In genomic region chr7:124171068-124171467, GRCh38 we compare ENCODE assay signal across 7 cellular contexts.
DNase-seq lines count a peak whose midpoint lies in the region; ATAC-seq and TF ChIP-seq lines count a peak whose summit lies in the region.

No MANE protein-coding gene starts in this region.

- H3K4me1 Mint-ChIP-seq in neural progenitor cell = no peaks in the 10 kb centered on the region

- H3K27ac ChIP-seq in caudate nucleus (ENCODE audit: low read depth, low read length) (no peak overlapping the region), neural progenitor cell (no peak overlapping the region)

- no peaks in the 10 kb centered on the region for H3K36me3 Mint-ChIP-seq in neural progenitor cell

- H3K27me3 ChIP-seq in neural progenitor cell = no peaks in the 10 kb centered on the region

- H3K27me3 Mint-ChIP-seq in neural progenitor cell (ENCODE audit: insufficient read depth, low read depth) = peaks cover 3% of the 10 kb centered on the region

- H3K9ac ChIP-seq in neural progenitor cell = no peak overlapping the region

- no peaks in the 10 kb centered on the region for H4K20me1 ChIP-seq in neural progenitor cell (ENCODE audit: low read depth)

- no peak overlapping the region for H3K4me2 ChIP-seq in neural progenitor cell

- peaks cover 3% of the 10 kb centered on the region for H3K9me3 Mint-ChIP-seq in neural progenitor cell

- H3K4me1 ChIP-seq in neural progenitor cell = no peaks in the 10 kb centered on the region

- no peaks in the 10 kb centered on the region for H3K36me3 ChIP-seq in neural progenitor cell

- POLR2A ChIA-PET in GM10248 (lab: Yijun Ruan, JAX) = no interaction called here

- ATAC-seq in GM21529 (IDR thresholded peaks at IDR 0.05; ENCODE audit: unreplicated experiment) = no peak

- H3K4me3 Mint-ChIP-seq in neural progenitor cell = no peak overlapping the region

- no peaks in the 10 kb centered on the region for H3F3A ChIP-seq in neural progenitor cell (ENCODE audit: low read depth)

- no peak overlapping the region for H2AFZ ChIP-seq in neural progenitor cell (replicated peaks)

- no peak for DNase-seq in GM10248 (ENCODE audit: extremely low spot score)
- DNase-seq in NCI-H1105 treated with DMSO at 0.1 percent for 48 hours (lab: John Stamatoyannopoulos, UW) = peak; percentile 56
- peak in 38 of 61 donors; percentile 1 to 70 (median 20) for DNase-seq in caudate nucleus (lab: John Stamatoyannopoulos, UW)
- peak; percentile 50 for DNase-seq in neural progenitor cell (ENCODE audit: low spot score)
- DNase-seq in 8988T = no peak
- no peak for DNase-seq in activated T-cell treated with anti-CD3 and anti-CD28 coated beads for 4 hours

- no peak overlapping the region for H3K27ac Mint-ChIP-seq in neural progenitor cell

- CTCF ChIA-PET in GM10248 (lab: Yijun Ruan, JAX) = interaction anchor here (0.8 to 1.6 kb wide), 10 partner anchors 8 to 614 kb away, joined by 3 to 9 read pairs (median 3); no protein-coding TSS in a partner anchor

- H3K9me3 ChIP-seq in neural progenitor cell (ENCODE audit: low read depth) = no peaks in the 10 kb centered on the region

- H3K4me3 ChIP-seq in neural progenitor cell = no peak overlapping the region

- TF ChIP-seq CTCF in GM10248 (IDR thresholded peaks at IDR 0.05; ENCODE audit: control extremely low read depth, extremely low read depth, low read depth, missing control alignments) (peak; percentile 38), neural progenitor cell (IDR thresholded peaks at IDR 0.05) (peak; percentile 57)

- no peaks in the 10 kb centered on the region for H3K79me2 ChIP-seq in neural progenitor cell (ENCODE audit: low read depth)

Comparison
In these comparisons a context has a peak if more than half of its experiments do, and no peak if none do; other contexts are left out.
1. DNase-seq: peak in NCI-H1105 treated with DMSO at 0.1 percent for 48 hours (single experiment), caudate nucleus (38 of 61) and neural progenitor cell (single experiment); none in GM10248 (single experiment), 8988T (single experiment) and activated T-cell treated with anti-CD3 and anti-CD28 coated beads for 4 hours (single experiment).